In the genomic region with DNA sequence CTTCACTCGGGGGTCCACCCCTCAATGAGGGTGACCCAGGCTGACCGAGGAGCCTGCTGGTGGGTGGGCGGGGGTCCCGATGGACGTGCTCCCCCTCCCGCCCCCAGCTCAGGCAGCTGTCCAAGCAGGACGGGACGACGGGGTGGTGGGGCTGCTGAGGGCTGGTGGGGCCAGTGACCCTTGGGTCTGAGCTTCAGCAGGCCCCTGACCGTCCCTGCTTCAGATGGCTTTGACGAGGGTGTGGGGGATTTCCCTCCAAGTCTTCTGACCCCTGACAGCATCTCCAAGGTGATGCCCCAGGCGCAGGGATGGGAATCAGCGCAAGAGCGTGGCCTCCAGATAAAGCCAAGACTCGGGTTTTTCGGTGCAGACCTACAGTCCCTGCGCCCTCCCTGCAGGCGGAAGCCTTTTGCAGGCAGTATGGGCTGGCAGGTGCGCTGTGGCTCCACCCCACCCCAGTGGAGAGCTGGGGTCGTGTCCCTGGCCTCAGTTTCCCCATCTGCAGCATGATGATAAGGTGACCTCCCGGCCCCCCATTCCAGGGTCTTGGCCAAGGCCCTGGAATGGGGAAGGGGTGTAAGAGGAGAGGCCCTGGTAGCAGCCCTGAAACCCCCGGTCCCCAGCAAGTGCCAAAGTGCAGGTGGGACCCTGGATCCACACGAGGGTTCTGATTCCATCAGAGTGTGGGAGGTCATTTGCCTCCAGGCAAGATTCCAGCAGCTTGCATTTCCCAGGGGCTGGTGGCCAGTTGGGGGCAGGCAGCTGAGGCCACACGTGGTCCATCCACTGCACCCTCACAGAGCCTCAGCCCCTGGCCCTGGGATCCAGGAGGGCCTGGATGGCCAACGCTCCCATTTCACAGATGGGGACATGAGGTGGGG, we compare ENCODE assay signal across 14 cellular contexts. TPM values are rescaled to one million over a fixed set of nuclear protein-coding genes. Genes with fewer than 3 reads are reported as not detected.
A peak's percentile ranks its signal among the peaks of the same experiment; 100 is the strongest.
DNase-seq lines count a peak whose midpoint lies in the region; ATAC-seq and TF ChIP-seq lines count a peak whose summit lies in the region.
"Had no signal": no experiment of that assay in that cellular context is flagged by ENCODE, and none has a peak within 500 bp of the region (broad histone marks: within the 10 kb centered on the region; RNA-seq: fewer than 3 reads in every experiment).

No MANE protein-coding gene starts in this region.

- H3K27me3 Mint-ChIP-seq in CD8-positive, alpha-beta T cell (ENCODE audit: low read depth) = peaks cover 11% of the 10 kb centered on the region
- peaks cover 7% of the 10 kb centered on the region for H3K27me3 Mint-ChIP-seq in endothelial cell (ENCODE audit: unreplicated experiment)
- peaks cover 11 to 26% (median 15%) of the 10 kb centered on the region in 5 donors for H3K27me3 Mint-ChIP-seq in naive thymus-derived CD4-positive, alpha-beta T cell
- H3K27me3 Mint-ChIP-seq in activated CD4-positive, alpha-beta memory T cell treated with anti-CD3 and anti-CD28 coated beads for 36 hours = peaks cover 21% of the 10 kb centered on the region

- TF ChIP-seq CTCF in CD8-positive, alpha-beta T cell (IDR thresholded peaks at IDR 0.05) = peak; percentile 30
- TF ChIP-seq CTCF in endothelial cell (IDR thresholded peaks at IDR 0.05; ENCODE audit: unreplicated experiment) (peak; percentile 12), osteoblast (IDR thresholded peaks at IDR 0.05; ENCODE audit: extremely low read depth, low read depth, low read length) (no peak)

- CTCF ChIA-PET in CD8-positive, alpha-beta T cell (lab: Charles Lee) = interaction anchor here (0.6 to 1.8 kb wide), 15 partner anchors 17 to 401 kb away, joined by 3 to 5 read pairs (median 3); a partner anchor contains a TSS
- CTCF ChIA-PET in naive thymus-derived CD4-positive, alpha-beta T cell (lab: Charles Lee) = interaction anchor here (0.6 to 2.3 kb wide), 7 partner anchors 18 to 400 kb away, joined by 3 to 10 read pairs (median 4); a partner anchor contains a TSS
- CTCF ChIA-PET in activated CD4-positive, alpha-beta memory T cell treated with anti-CD3 and anti-CD28 coated beads for 36 hours (lab: Charles Lee) = interaction anchor here (0.6 to 1.7 kb wide), 16 partner anchors 11 to 685 kb away, joined by 3 to 10 read pairs (median 3); no protein-coding TSS in a partner anchor

- ATAC-seq in CD8-positive, alpha-beta T cell = no peak
- no peak for ATAC-seq in naive thymus-derived CD4-positive, alpha-beta T cell

- H3K9ac ChIP-seq in Karpas-422 (ENCODE audit: low read length) = no peak overlapping the region

- no peaks in the 10 kb centered on the region for H3K79me2 ChIP-seq in osteoblast (ENCODE audit: insufficient read depth, low read length)
- H3K79me2 ChIP-seq in Karpas-422 (ENCODE audit: low read length) = no peaks in the 10 kb centered on the region

- no peaks in the 10 kb centered on the region for H4K20me1 ChIP-seq in osteoblast (ENCODE audit: insufficient read depth, low read length)
- peaks cover 6% of the 10 kb centered on the region; the same call in 1 of the 2 replicates for H4K20me1 ChIP-seq in Karpas-422 (ENCODE audit: insufficient read depth, low read depth, low read length)

- peaks cover 8% of the 10 kb centered on the region for H3K27me3 ChIP-seq in CD8-positive, alpha-beta T cell (ENCODE audit: insufficient read depth, low read length)
- H3K27me3 ChIP-seq in osteoblast (ENCODE audit: insufficient read depth, low read length) = peaks cover under 1% of the 10 kb centered on the region
- peaks cover 3 to 4% of the 10 kb centered on the region in 2 donors for H3K27me3 ChIP-seq in naive thymus-derived CD4-positive, alpha-beta T cell (ENCODE audit: control insufficient read depth in 2 of 2, insufficient read depth in 2 of 2, low read length in 2 of 2)
- no peaks in the 10 kb centered on the region for H3K27me3 ChIP-seq in Karpas-422 (ENCODE audit: low read length)

- POLR2A ChIA-PET in CD8-positive, alpha-beta T cell (lab: Charles Lee) = no interaction called here
- POLR2A ChIA-PET in naive thymus-derived CD4-positive, alpha-beta T cell (lab: Charles Lee) = no interaction called here
- POLR2A ChIA-PET in activated CD4-positive, alpha-beta memory T cell treated with anti-CD3 and anti-CD28 coated beads for 36 hours (lab: Charles Lee) = no interaction called here

- H3K4me1 ChIP-seq in CD8-positive, alpha-beta T cell (ENCODE audit: insufficient read depth, low read length) = no peaks in the 10 kb centered on the region
- H3K4me1 ChIP-seq in osteoblast (ENCODE audit: insufficient read depth, low read length) (peaks cover 33% of the 10 kb centered on the region), Karpas-422 (ENCODE audit: low read length) (peaks cover 8% of the 10 kb centered on the region)
- H3K4me1 ChIP-seq in naive thymus-derived CD4-positive, alpha-beta T cell (ENCODE audit: control insufficient read depth in 2 of 2, insufficient read depth in 2 of 2, low read length in 2 of 2) = no peaks in the 10 kb centered on the region

- no peak overlapping the region for H3K4me3 ChIP-seq in CD8-positive, alpha-beta T cell (ENCODE audit: low read depth, low read length)
- H3K4me3 ChIP-seq in osteoblast (ENCODE audit: insufficient read depth, low read length) (no peak overlapping the region), Karpas-422 (ENCODE audit: low read length) (no peak overlapping the region)
- no peak overlapping the region for H3K4me3 ChIP-seq in naive thymus-derived CD4-positive, alpha-beta T cell (ENCODE audit: low read length)
- H3K4me3 ChIP-seq: left lung had no signal

- H3K4me1 Mint-ChIP-seq in CD8-positive, alpha-beta T cell (ENCODE audit: low read depth) = no peaks in the 10 kb centered on the region
- peaks cover 2% of the 10 kb centered on the region for H3K4me1 Mint-ChIP-seq in endothelial cell (ENCODE audit: unreplicated experiment)
- peaks cover 0 to 2% (median 0%) of the 10 kb centered on the region in 7 donors for H3K4me1 Mint-ChIP-seq in naive thymus-derived CD4-positive, alpha-beta T cell
- H3K4me1 Mint-ChIP-seq in activated CD4-positive, alpha-beta memory T cell treated with anti-CD3 and anti-CD28 coated beads for 36 hours (ENCODE audit: low read depth) = no peaks in the 10 kb centered on the region
- H3K4me1 Mint-ChIP-seq: CD4-positive, alpha-beta memory T cell had no signal

- H3K9me3 Mint-ChIP-seq in CD8-positive, alpha-beta T cell = no peaks in the 10 kb centered on the region
- H3K9me3 Mint-ChIP-seq in endothelial cell (ENCODE audit: unreplicated experiment) = no peaks in the 10 kb centered on the region
- no peaks in the 10 kb centered on the region for H3K9me3 Mint-ChIP-seq in naive thymus-derived CD4-positive, alpha-beta T cell
- no peaks in the 10 kb centered on the region for H3K9me3 Mint-ChIP-seq in activated CD4-positive, alpha-beta memory T cell treated with anti-CD3 and anti-CD28 coated beads for 36 hours
- H3K9me3 Mint-ChIP-seq: activated T-helper 2 cell treated with anti-CD3 and anti-CD28 coated beads, Interferon-gamma antibody, Interleukin-2, Interleukin-4, amounts not matched to agents 10 μg/mL and 5 μg/mL and 100 μg/mL, durations not matched to agents 14 hours and 24 hours and 36 hours; CD4-positive, alpha-beta memory T cell had no signal

- no peaks in the 10 kb centered on the region for H3K36me3 Mint-ChIP-seq in CD8-positive, alpha-beta T cell
- H3K36me3 Mint-ChIP-seq in endothelial cell (ENCODE audit: low read depth, unreplicated experiment) = no peaks in the 10 kb centered on the region
- H3K36me3 Mint-ChIP-seq in naive thymus-derived CD4-positive, alpha-beta T cell = no peaks in the 10 kb centered on the region
- H3K36me3 Mint-ChIP-seq in activated CD4-positive, alpha-beta memory T cell treated with anti-CD3 and anti-CD28 coated beads for 36 hours = no peaks in the 10 kb centered on the region
- H3K36me3 Mint-ChIP-seq: CD4-positive, alpha-beta memory T cell had no signal

- no peaks in the 10 kb centered on the region for H3K9me3 ChIP-seq in CD8-positive, alpha-beta T cell (ENCODE audit: low read length)
- H3K9me3 ChIP-seq in osteoblast (ENCODE audit: low read depth, low read length) (no peaks in the 10 kb centered on the region), Karpas-422 (ENCODE audit: low read length) (no peaks in the 10 kb centered on the region)
- H3K9me3 ChIP-seq in naive thymus-derived CD4-positive, alpha-beta T cell (ENCODE audit: control insufficient read depth in 2 of 3, low read length in 3 of 3) = no peaks in the 10 kb centered on the region
- H3K9me3 ChIP-seq: left lung had no signal

- intact Hi-C loops in CD8-positive, alpha-beta T cell (cut with DNase I, micrococcal nuclease) = loop anchor here (1.0 to 2.0 kb wide), 3 partner anchors 148 to 236 kb away; a partner anchor contains a TSS
- intact Hi-C loops in naive thymus-derived CD4-positive, alpha-beta T cell (cut with micrococcal nuclease) = loop anchor here (10.0 kb wide), 2 partner anchors 240 to 380 kb away; a partner anchor contains a TSS
- intact Hi-C loops in activated CD4-positive, alpha-beta memory T cell treated with anti-CD3 and anti-CD28 coated beads for 36 hours (cut with micrococcal nuclease) = loop anchor here (5.0 kb wide), 1 partner anchor 232 kb away; a partner anchor contains a TSS

- no peak overlapping the region for H3K27ac ChIP-seq in CD8-positive, alpha-beta T cell (ENCODE audit: low read depth, low read length)
- H3K27ac ChIP-seq in osteoblast (ENCODE audit: low read depth, low read length) (no peak overlapping the region), Karpas-422 (ENCODE audit: low read length) (no peak overlapping the region)
- no peak overlapping the region for H3K27ac ChIP-seq in naive thymus-derived CD4-positive, alpha-beta T cell (ENCODE audit: low read depth, low read length)

- H3K4me3 Mint-ChIP-seq in CD8-positive, alpha-beta T cell = no peak overlapping the region
- H3K4me3 Mint-ChIP-seq in endothelial cell (ENCODE audit: unreplicated experiment) = no peak overlapping the region
- H3K4me3 Mint-ChIP-seq in naive thymus-derived CD4-positive, alpha-beta T cell = no peak overlapping the region
- no peak overlapping the region for H3K4me3 Mint-ChIP-seq in activated CD4-positive, alpha-beta memory T cell treated with anti-CD3 and anti-CD28 coated beads for 36 hours

- H2AFZ ChIP-seq in osteoblast (ENCODE audit: low read length) = no peak overlapping the region
- H2AFZ ChIP-seq in Karpas-422 (ENCODE audit: low read length) = no peak overlapping the region

- no peaks in the 10 kb centered on the region for H3K36me3 ChIP-seq in CD8-positive, alpha-beta T cell (ENCODE audit: insufficient read depth, low read length)
- H3K36me3 ChIP-seq in osteoblast (ENCODE audit: insufficient read depth, low read length) (no peaks in the 10 kb centered on the region), Karpas-422 (ENCODE audit: insufficient read depth, low read length) (no peaks in the 10 kb centered on the region)
- no peaks in the 10 kb centered on the region for H3K36me3 ChIP-seq in naive thymus-derived CD4-positive, alpha-beta T cell (ENCODE audit: control insufficient read depth in 2 of 3, insufficient read depth in 3 of 3, low read length in 3 of 3)
- H3K36me3 ChIP-seq: left lung had no signal

- H3K4me2 ChIP-seq in osteoblast (ENCODE audit: insufficient read depth, low read length) (peak overlapping the region; percentile 0), Karpas-422 (ENCODE audit: low read depth, low read length, poor library complexity, severe bottlenecking) (no peak overlapping the region)

- H3K27ac Mint-ChIP-seq in CD8-positive, alpha-beta T cell = no peak overlapping the region
- no peak overlapping the region for H3K27ac Mint-ChIP-seq in endothelial cell (ENCODE audit: unreplicated experiment)
- no peak overlapping the region for H3K27ac Mint-ChIP-seq in naive thymus-derived CD4-positive, alpha-beta T cell
- no peak overlapping the region for H3K27ac Mint-ChIP-seq in activated CD4-positive, alpha-beta memory T cell treated with anti-CD3 and anti-CD28 coated beads for 36 hours
- H3K27ac Mint-ChIP-seq: activated T-helper 2 cell treated with anti-CD3 and anti-CD28 coated beads, Interferon-gamma antibody, Interleukin-2, Interleukin-4, amounts not matched to agents 10 μg/mL and 5 μg/mL and 100 μg/mL, durations not matched to agents 14 hours and 24 hours and 36 hours; CD4-positive, alpha-beta memory T cell had no signal

- no peak for DNase-seq in CD8-positive, alpha-beta T cell
- DNase-seq in NAMALWA (ENCODE audit: low spot score) (peak; percentile 9), endothelial cell (ENCODE audit: low spot score) (no peak), osteoblast (ENCODE audit: insufficient read length, low spot score, missing footprints) (peak; percentile 91), retina (no peak), Karpas-422 (no peak)
- no peak for DNase-seq in naive thymus-derived CD4-positive, alpha-beta T cell
- no peak for DNase-seq in activated CD4-positive, alpha-beta memory T cell treated with anti-CD3 and anti-CD28 coated beads for 36 hours
- DNase-seq: SIG-M5 had no signal

- H3K9me2 ChIP-seq in Karpas-422 (replicated peaks; ENCODE audit: insufficient read depth, low read length) = no peaks in the 10 kb centered on the region

RNA-seq across cellular contexts. Expression of a gene that starts 8.7 kb away (rescaled TPM):
- total RNA-seq in CD8-positive, alpha-beta T cell = not detected
- total RNA-seq in endothelial cell (ENCODE audit: unreplicated experiment) (not detected), osteoblast (under 0.01 TPM in 2 replicates)
- under 1 TPM in 1 of 5 experiments, not detected in 4; 0.22 TPM for total RNA-seq in naive thymus-derived CD4-positive, alpha-beta T cell
- polyA plus RNA-seq in naive thymus-derived CD4-positive, alpha-beta T cell = not detected
- total RNA-seq in Karpas-422 (2014; rRNA removed; shearing (Covaris generic); ENCODE audit: low replicate concordance) = not detected in 2 replicates
- not detected for total RNA-seq in activated CD4-positive, alpha-beta memory T cell treated with anti-CD3 and anti-CD28 coated beads for 36 hours
- total RNA-seq: activated T-helper 2 cell treated with anti-CD3 and anti-CD28 coated beads, Interferon-gamma antibody, Interleukin-2, Interleukin-4, amounts not matched to agents 10 μg/mL and 5 μg/mL and 100 μg/mL, durations not matched to agents 14 hours and 24 hours and 36 hours; CD4-positive, alpha-beta memory T cell; cerebellum; temporal lobe had no signal
- polyA plus RNA-seq: CD4-positive, alpha-beta memory T cell had no signal

RNA-seq across cellular contexts. Expression of a gene that starts 18.9 kb away (rescaled TPM):
- not detected for total RNA-seq in CD8-positive, alpha-beta T cell
- not detected for total RNA-seq in endothelial cell (ENCODE audit: unreplicated experiment)
- not detected in 2 replicates for total RNA-seq in osteoblast
- total RNA-seq in naive thymus-derived CD4-positive, alpha-beta T cell = not detected
- polyA plus RNA-seq in naive thymus-derived CD4-positive, alpha-beta T cell = not detected
- not detected in 2 replicates for total RNA-seq in Karpas-422 (2014; rRNA removed; shearing (Covaris generic); ENCODE audit: low replicate concordance)
- not detected for total RNA-seq in activated CD4-positive, alpha-beta memory T cell treated with anti-CD3 and anti-CD28 coated beads for 36 hours
- total RNA-seq: activated T-helper 2 cell treated with anti-CD3 and anti-CD28 coated beads, Interferon-gamma antibody, Interleukin-2, Interleukin-4, amounts not matched to agents 10 μg/mL and 5 μg/mL and 100 μg/mL, durations not matched to agents 14 hours and 24 hours and 36 hours; CD4-positive, alpha-beta memory T cell; cerebellum; temporal lobe had no signal
- polyA plus RNA-seq: CD4-positive, alpha-beta memory T cell had no signal

RNA-seq across cellular contexts. Expression of a gene that starts 46.3 kb away (rescaled TPM):
- not detected for total RNA-seq in CD8-positive, alpha-beta T cell
- total RNA-seq in endothelial cell (ENCODE audit: unreplicated experiment) = not detected
- not detected in 2 replicates for total RNA-seq in osteoblast
- total RNA-seq in naive thymus-derived CD4-positive, alpha-beta T cell = not detected
- not detected for polyA plus RNA-seq in naive thymus-derived CD4-positive, alpha-beta T cell
- not detected in 2 replicates for total RNA-seq in Karpas-422 (2014; rRNA removed; shearing (Covaris generic); ENCODE audit: low replicate concordance)
- total RNA-seq in activated CD4-positive, alpha-beta memory T cell treated with anti-CD3 and anti-CD28 coated beads for 36 hours = not detected
- total RNA-seq: activated T-helper 2 cell treated with anti-CD3 and anti-CD28 coated beads, Interferon-gamma antibody, Interleukin-2, Interleukin-4, amounts not matched to agents 10 μg/mL and 5 μg/mL and 100 μg/mL, durations not matched to agents 14 hours and 24 hours and 36 hours; CD4-positive, alpha-beta memory T cell; cerebellum; left lung; temporal lobe had no signal
- polyA plus RNA-seq: CD4-positive, alpha-beta memory T cell had no signal

Comparison
In these comparisons a context has a peak if more than half of its experiments do, and no peak if none do; other contexts are left out.
1. DNase-seq: peak in NAMALWA (single experiment) and osteoblast (single experiment); none in CD8-positive, alpha-beta T cell (0 of 7), endothelial cell (single experiment), retina (single experiment), naive thymus-derived CD4-positive, alpha-beta T cell (0 of 9), Karpas-422 (single experiment) and activated CD4-positive, alpha-beta memory T cell treated with anti-CD3 and anti-CD28 coated beads for 36 hours (single experiment).